In the genomic region with DNA sequence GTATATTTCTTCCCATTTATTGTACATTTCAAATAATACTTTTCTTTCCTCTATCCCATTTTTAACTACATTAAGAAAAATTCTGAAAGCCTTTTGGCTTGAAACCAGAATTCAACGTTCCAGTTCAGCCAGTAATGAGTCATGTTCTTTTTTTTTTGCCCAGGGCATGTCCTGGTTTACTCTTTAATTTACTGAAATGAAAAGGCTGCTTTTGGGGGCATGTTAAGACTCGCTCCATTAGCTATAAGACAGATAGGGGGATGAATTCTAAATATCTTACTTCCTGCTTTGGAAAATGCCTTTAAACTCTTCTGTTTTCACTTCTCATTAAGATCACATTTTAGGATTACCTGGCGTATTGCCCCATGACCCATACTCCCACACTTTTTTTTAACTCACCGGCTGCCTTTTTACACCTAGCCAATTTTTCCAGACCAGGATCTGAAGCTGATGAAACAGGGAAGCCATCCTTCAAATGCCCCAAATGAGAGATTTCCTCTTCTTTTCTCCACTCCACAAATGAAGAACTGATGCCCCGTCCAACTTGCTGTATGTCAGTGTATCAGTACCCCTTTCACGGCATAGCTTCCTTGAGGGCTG, we compare ENCODE assay signal across 10 cellular contexts. TPM values are rescaled to one million over a fixed set of nuclear protein-coding genes. Genes with fewer than 3 reads are reported as not detected.
DNase-seq lines count a peak whose midpoint lies in the region; FAIRE-seq and TF ChIP-seq lines count a peak whose summit lies in the region.
"Had no signal": no experiment of that assay in that cellular context is flagged by ENCODE, and none has a peak within 500 bp of the region (broad histone marks: within the 10 kb centered on the region; RNA-seq: fewer than 3 reads in every experiment).

No MANE protein-coding gene starts in this region.

- DNase-seq in AG08396 (ENCODE audit: low spot score), result peak; percentile 29
- peak; percentile 2 for DNase-seq in H54 (ENCODE audit: insufficient read length, low spot score)
- peak; percentile 69 for DNase-seq in RPMI7951 (ENCODE audit: low read depth)
- peak; percentile 18 to 72 for DNase-seq in foreskin fibroblast
- DNase-seq in activated CD4-positive, alpha-beta T cell treated with anti-CD3 and anti-CD28 coated beads for 4 hours, result no peak
- DNase-seq in GM13977 (ENCODE audit: low spot score), result no peak
- DNase-seq in lower leg skin (ENCODE audit: low spot score in 2 of 2), result no peak
- no peak for DNase-seq in testis
- DNase-seq: activated CD8-positive, alpha-beta memory T cell treated with anti-CD3 and anti-CD28 coated beads, Interleukin-2, amount 10 ng/mL, durations not matched to agents 7 days and 5 days had no signal

- intact Hi-C loops in lower leg skin (cut with DNase I; ENCODE audit: low total_unique reads) (no loop called here), testis (cut with DNase I; ENCODE audit: low total_unique reads) (no loop called here)

- in situ Hi-C loops in GM13977 (cut with MboI; ENCODE audit: low pct_unique_long_range_greater_than_20kb, low sequenced_read_pairs, unreplicated experiment), result no loop called here

- H3K4me3 ChIP-seq in foreskin fibroblast (ENCODE audit: low read depth in 1 of 2, low read length in 2 of 2) (no peak overlapping the region), lower leg skin (ENCODE audit: low read depth, poor library complexity, severe bottlenecking) (no peak overlapping the region), testis (no peak overlapping the region)

- no peaks in the 10 kb centered on the region for H3K36me3 ChIP-seq in testis (ENCODE audit: low read depth, missing control alignments)

- WGBS in lower leg skin, 2 donors, result 37 to 39% methylated on average over 6 of the region's 6 CpGs
- 66 to 67% methylated on average over 6 of the region's 6 CpGs for WGBS in testis, 2 donors

- no peaks in the 10 kb centered on the region for H3K4me1 ChIP-seq in testis

- no peaks in the 10 kb centered on the region for H3K27me3 ChIP-seq in testis

- H3K27ac ChIP-seq in testis, result no peak overlapping the region

- TF ChIP-seq POLR2A in H54 (IDR thresholded peaks at IDR 0.05; ENCODE audit: low read depth, low read length) (no peak), lower leg skin (IDR thresholded peaks at IDR 0.05) (no peak), testis (IDR thresholded peaks at IDR 0.05) (no peak)

- peak; percentile 58 for FAIRE-seq in H54 (lab: Jason Lieb, UNC)

- no peak for TF ChIP-seq CTCF in foreskin fibroblast (IDR thresholded peaks at IDR 0.05; ENCODE audit: low read depth, low read length)
- no peak for TF ChIP-seq CTCF in GM13977 (IDR thresholded peaks at IDR 0.05; ENCODE audit: extremely low read depth, insufficient read depth, missing control alignments)
- no peak for TF ChIP-seq CTCF in lower leg skin (IDR thresholded peaks at IDR 0.05)
- no peak for TF ChIP-seq CTCF in testis (IDR thresholded peaks at IDR 0.05)

- H3K9me3 ChIP-seq in testis, result no peaks in the 10 kb centered on the region

RNA-seq across cellular contexts. Expression of a gene that starts 0.6 kb away (rescaled TPM):
- under 0.01 TPM in 1 of 2 replicates, not detected in the other for total RNA-seq in RPMI7951 (2014; rRNA removed; shearing (Covaris generic))
- total RNA-seq in lower leg skin (100 to 1,000 TPM in 1 of 4 donors, 10 to 100 TPM in 3; 70.3 to 116 (median 93.6) TPM), testis (1 to 10 TPM; 1.6 to 1.8 TPM)
- 1.4 TPM for polyA plus RNA-seq in testis (ENCODE audit: insufficient read depth, low read depth, low replicate concordance)
- total RNA-seq: activated CD8-positive, alpha-beta memory T cell treated with anti-CD3 and anti-CD28 coated beads, Interleukin-2, amount 10 ng/mL, durations not matched to agents 7 days and 5 days; mononuclear cell had no signal

Comparison
In these comparisons a context has a peak if more than half of its experiments do, and no peak if none do; other contexts are left out.
1. DNase-seq: peak in AG08396 (single experiment), H54 (single experiment), RPMI7951 (single experiment) and foreskin fibroblast (2 of 2); none in activated CD4-positive, alpha-beta T cell treated with anti-CD3 and anti-CD28 coated beads for 4 hours (0 of 2), GM13977 (single experiment), lower leg skin (0 of 2) and testis (single experiment).
2. RNA of a gene that starts 0.6 kb away (total RNA-seq): 70.3 to 116 TPM in lower leg skin; 1.6 to 1.8 TPM in testis and under 0.01 TPM in RPMI7951; every median in the first group is over 10 times any median in the second.